1 cellular context compared by ENCODE assay signal in genomic region chr6:57221936-57222683, GRCh38.
TF ChIP-seq lines count a peak whose summit lies in the region.

Gene RAB23 (minus strand): TSS chr6:57222307. CDS start chr6:57210380, 11,927 bp downstream.

TF ChIP-seq in HepG2, 621 proteins besides CTCF, POLR2A, EP300 and RAD21 (continued from another document and continues in another):
- TF ChIP-seq MLX (CRISPR knock-in tag; IDR thresholded peaks at IDR 0.05), result 0 out of 2 replicates have a peak, but pooled peaks have one; percentile 27
- 0 out of 2 replicates have a peak, but pooled peaks have one; percentile 64 for TF ChIP-seq ATF2 (CRISPR knock-in tag; IDR thresholded peaks at IDR 0.05)
- TF ChIP-seq ZBTB40 (IDR thresholded peaks at IDR 0.05), result no peak
- peak; percentile 97 for TF ChIP-seq ZBTB40 (CRISPR knock-in tag; IDR thresholded peaks at IDR 0.05)
- TF ChIP-seq ZNF430 (CRISPR knock-in tag; IDR thresholded peaks at IDR 0.05), result 0 out of 2 replicates have a peak, but pooled peaks have one; percentile 22
- no peak for TF ChIP-seq ZNF646 (CRISPR knock-in tag; IDR thresholded peaks at IDR 0.05)
- TF ChIP-seq ZNF703 (CRISPR knock-in tag; IDR thresholded peaks at IDR 0.05; ENCODE audit: borderline replicate concordance), result peak; percentile 76; the same call in 1 of the 2 replicates
- peak; percentile 81 for TF ChIP-seq SAP130 (CRISPR knock-in tag; IDR thresholded peaks at IDR 0.05; ENCODE audit: low read depth)
- peak; percentile 80; the same call in 1 of the 2 replicates for TF ChIP-seq KDM5B (CRISPR knock-in tag; IDR thresholded peaks at IDR 0.05; ENCODE audit: borderline replicate concordance)
- 0 out of 2 replicates have a peak, but pooled peaks have one; percentile 41 for TF ChIP-seq ELF4 (CRISPR knock-in tag; IDR thresholded peaks at IDR 0.05; ENCODE audit: borderline replicate concordance)
- TF ChIP-seq ELK4 (CRISPR knock-in tag; IDR thresholded peaks at IDR 0.05; ENCODE audit: borderline replicate concordance), result no peak
- TF ChIP-seq CBFB (CRISPR knock-in tag; IDR thresholded peaks at IDR 0.05), result 0 out of 2 replicates have a peak, but pooled peaks have one; percentile 49
- peak; percentile 47 for TF ChIP-seq SP5 (CRISPR knock-in tag; IDR thresholded peaks at IDR 0.05; ENCODE audit: borderline replicate concordance, low read depth)
- TF ChIP-seq ZBED4 (CRISPR knock-in tag; IDR thresholded peaks at IDR 0.05; ENCODE audit: borderline replicate concordance), result no peak; the same call in 1 of the 2 replicates
- peak; percentile 50 for TF ChIP-seq ZSCAN21 (CRISPR knock-in tag; IDR thresholded peaks at IDR 0.05; ENCODE audit: borderline replicate concordance)
- TF ChIP-seq NCOA2 (CRISPR knock-in tag; IDR thresholded peaks at IDR 0.05), result peak; percentile 11; the same call in 1 of the 2 replicates
- TF ChIP-seq ZNF580 (CRISPR knock-in tag; IDR thresholded peaks at IDR 0.05; ENCODE audit: borderline replicate concordance, low read depth), result 0 out of 2 replicates have a peak, but pooled peaks have one; percentile 69
- TF ChIP-seq FOXC1 (CRISPR knock-in tag; IDR thresholded peaks at IDR 0.05; ENCODE audit: borderline replicate concordance), result peak; percentile 86; the same call in 1 of the 2 replicates
- peak; percentile 48; the same call in 1 of the 2 replicates for TF ChIP-seq ZNF574 (CRISPR knock-in tag; IDR thresholded peaks at IDR 0.05)
- TF ChIP-seq NR2F2 (IDR thresholded peaks at IDR 0.05; ENCODE audit: borderline replicate concordance, low read depth), result peak; percentile 8; the same call in 1 of the 2 replicates
